Comparison of ENCODE assay signal across 8 cellular contexts in the genomic region with DNA sequence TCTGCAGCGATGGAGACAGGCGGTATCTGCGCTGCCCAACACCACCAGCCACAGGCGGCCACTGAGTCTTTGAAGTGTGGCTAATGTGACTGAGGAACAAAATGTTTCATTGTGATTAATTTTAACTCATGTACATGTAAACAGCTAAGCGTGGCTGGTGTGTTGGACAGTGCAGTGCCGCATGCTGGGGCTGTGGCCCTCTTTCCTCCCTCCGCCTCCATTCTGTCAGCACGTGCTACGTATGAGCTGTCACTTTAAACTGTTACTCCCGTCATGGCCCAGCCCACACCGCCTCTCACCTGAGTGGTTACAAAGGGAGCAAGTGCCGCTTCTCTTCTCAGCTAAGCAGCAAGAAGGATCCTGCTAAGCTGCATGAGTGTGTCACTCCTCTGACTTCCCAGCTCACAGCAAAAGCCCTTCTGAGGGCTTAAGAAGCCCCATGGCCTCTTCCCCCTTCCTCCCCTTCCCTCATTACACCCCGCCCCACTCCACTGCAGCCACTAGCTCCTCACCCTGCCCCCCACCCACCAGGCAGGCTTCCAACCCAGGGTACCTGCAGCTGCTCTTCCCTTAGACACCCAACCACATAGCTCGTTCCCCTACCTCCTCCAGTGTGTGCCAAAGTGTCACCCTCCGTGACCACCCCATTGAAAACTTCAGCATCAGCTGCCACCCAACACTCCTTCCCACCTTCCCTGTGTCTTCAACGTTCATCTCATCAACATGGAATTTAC. TPM values are rescaled to one million over a fixed set of nuclear protein-coding genes. Genes with fewer than 3 reads are reported as not detected.
DNase-seq lines count a peak whose midpoint lies in the region; ATAC-seq and TF ChIP-seq lines count a peak whose summit lies in the region.

No MANE protein-coding gene starts in this region.

- peaks cover 0 to 15% (median 5%) of the 10 kb centered on the region in 4 donors for H3K4me1 ChIP-seq in tibial artery

- H3K27me3 ChIP-seq in tibial artery = peaks cover 0 to 12% of the 10 kb centered on the region in 2 donors

- peak overlapping the region in 1 of 2 donors; percentile 9 for H3K4me3 ChIP-seq in tibial artery

- no peaks in the 10 kb centered on the region for H3K36me3 Mint-ChIP-seq in T-helper 17 cell (ENCODE audit: low read depth)

- no peaks in the 10 kb centered on the region for H3K27me3 Mint-ChIP-seq in T-helper 17 cell

- H3K27ac ChIP-seq in angular gyrus (ENCODE audit: low read depth, low read length) = peak overlapping the region; percentile 89
- H3K27ac ChIP-seq in tibial artery = no peak overlapping the region

- peak; percentile 68 for ATAC-seq in T-helper 17 cell
- ATAC-seq in left colon = peak; percentile 91
- ATAC-seq in HG02884 (IDR thresholded peaks at IDR 0.05; ENCODE audit: unreplicated experiment) = no peak
- ATAC-seq in HG02870 (IDR thresholded peaks at IDR 0.05; ENCODE audit: unreplicated experiment) = no peak

- no peak for TF ChIP-seq CTCF in tibial artery (IDR thresholded peaks at IDR 0.05)

- peak overlapping the region; percentile 79 for H3K4me3 Mint-ChIP-seq in T-helper 17 cell

- DNase-seq in DMS79 (lab: John Stamatoyannopoulos, UW) = peak; percentile 75
- DNase-seq in T-helper 17 cell = peak in 2 of 3 donors; percentile 38 to 46
- DNase-seq in left colon = peak; percentile 60 to 67
- peak; percentile 48 to 69 (median 68) for DNase-seq in stimulated activated CD4-positive, alpha-beta T cell treated with anti-CD3 and anti-CD28 coated beads, TNF-alpha, amount 100 ng/mL, for 4 hours (ENCODE audit: low read depth in 3 of 3)
- DNase-seq in tibial artery = no peak

- peak overlapping the region; percentile 87 for H3K27ac Mint-ChIP-seq in T-helper 17 cell

- H3K4me1 Mint-ChIP-seq in T-helper 17 cell = peaks cover 26% of the 10 kb centered on the region

- no peaks in the 10 kb centered on the region for H3K9me3 ChIP-seq in T-helper 17 cell (ENCODE audit: control insufficient read depth, low read length, poor library complexity, severe bottlenecking)
- no peaks in the 10 kb centered on the region for H3K9me3 ChIP-seq in tibial artery

- H3K36me3 ChIP-seq in tibial artery = no peaks in the 10 kb centered on the region

- intact Hi-C loops in left colon (cut with DNase I, micrococcal nuclease) = no loop called here
- intact Hi-C loops in tibial artery (cut with DNase I; ENCODE audit: low total_unique reads) = loop anchor here (10.0 kb wide), 1 partner anchor 106 kb away; a partner anchor contains a TSS

RNA-seq across cellular contexts. Expression of a gene that starts 15.0 kb away (rescaled TPM):
- total RNA-seq in T-helper 17 cell (under 1 TPM; 0.22 to 0.31 TPM), left colon (1 to 10 TPM; 1.1 to 2.6 TPM)

RNA-seq across cellular contexts. Expression of a gene that starts 42.8 kb away (rescaled TPM):
- total RNA-seq in T-helper 17 cell (10 to 100 TPM; 21.8 to 34.2 TPM), left colon (1 to 10 TPM; 1.6 to 2.6 TPM)

Comparison
In these comparisons a context has a peak if more than half of its experiments do, and no peak if none do; other contexts are left out.
1. DNase-seq: peak in DMS79 (single experiment), T-helper 17 cell (2 of 3), left colon (2 of 2) and stimulated activated CD4-positive, alpha-beta T cell treated with anti-CD3 and anti-CD28 coated beads, TNF-alpha, amount 100 ng/mL, for 4 hours (3 of 3); none in tibial artery (0 of 2).
2. ATAC-seq: peak in T-helper 17 cell (single experiment) and left colon (single experiment); none in HG02884 (single experiment) and HG02870 (single experiment).
3. RNA of a gene that starts 42.8 kb away (total RNA-seq): 21.8 to 34.2 TPM in T-helper 17 cell; 1.6 to 2.6 TPM in left colon; every median in the first group is over 4 times any median in the second.